ENCODE assay signal across 21 cellular contexts in genomic region chr15:38266247-38266996, GRCh38. TPM values are rescaled to one million over a fixed set of nuclear protein-coding genes. Genes with fewer than 3 reads are reported as not detected.
DNase-seq lines count a peak whose midpoint lies in the region; ATAC-seq and TF ChIP-seq lines count a peak whose summit lies in the region.
"Had no signal": no experiment of that assay in that cellular context is flagged by ENCODE, and none has a peak within 500 bp of the region (broad histone marks: within the 10 kb centered on the region; RNA-seq: fewer than 3 reads in every experiment).

No MANE protein-coding gene starts in this region.

- no peaks in the 10 kb centered on the region for H3K27me3 ChIP-seq in right atrium auricular region

- peaks cover 5% of the 10 kb centered on the region for H3K36me3 ChIP-seq in right atrium auricular region

- peak overlapping the region in 1 of 2 donors; percentile 4 for H3K27ac ChIP-seq in right atrium auricular region

- peaks cover 0 to 5% of the 10 kb centered on the region in 2 donors for H3K4me1 ChIP-seq in right atrium auricular region

- H3K4me3 ChIP-seq in right atrium auricular region, result no peak overlapping the region

- no peaks in the 10 kb centered on the region for H3K9me3 ChIP-seq in right atrium auricular region

- intact Hi-C loops in Right ventricle myocardium inferior (cut with DNase I), result no loop called here

- DNase-seq in Right ventricle myocardium inferior (ENCODE audit: missing footprints), result peak; percentile 68
- DNase-seq in right atrium auricular region (ENCODE audit: low spot score), result no peak
- no peak for DNase-seq in chondrocyte (ENCODE audit: low spot score)
- DNase-seq in kidney tubule cell (ENCODE audit: low spot score), result peak; percentile 9
- DNase-seq in AG08396 (ENCODE audit: low spot score), result no peak
- DNase-seq in T-helper 2 cell, result no peak
- DNase-seq: 8988T; activated CD4-positive, alpha-beta memory T cell treated with anti-CD3 and anti-CD28 coated beads for 36 hours; amniotic stem cell; effector memory CD8-positive, alpha-beta T cell; NCI-H2081 treated with DMSO at 0.1 percent for 48 hours; NCI-H748 treated with DMSO at 0.1 percent for 48 hours; SHP77; stimulated activated CD4-positive, alpha-beta T cell treated with anti-CD3 and anti-CD28 coated beads, Interleukin-2, amount 100 ng/mL, for 24 hours; stimulated activated CD8-positive, alpha-beta memory T cell treated with anti-CD3 and anti-CD28 coated beads, Interleukin-4, amount 100 ng/mL, for 48 hours; T1000; trophoblast cell had no signal

- ATAC-seq in Right ventricle myocardium inferior (peak; percentile 44), GM18520 (IDR thresholded peaks at IDR 0.05; ENCODE audit: unreplicated experiment) (no peak), GM18498 (IDR thresholded peaks at IDR 0.05; ENCODE audit: unreplicated experiment) (no peak)
- ATAC-seq: effector memory CD8-positive, alpha-beta T cell had no signal

- peak overlapping the region; percentile 33 for H3K4me3 Mint-ChIP-seq in chondrocyte (ENCODE audit: unreplicated experiment)
- H3K4me3 Mint-ChIP-seq: activated CD4-positive, alpha-beta memory T cell treated with anti-CD3 and anti-CD28 coated beads for 36 hours; activated T-helper 1 cell treated with anti-CD3 and anti-CD28 coated beads, Interleukin-12 subunit alpha, Interleukin-12 subunit beta, Interleukin-2, Interleukin-4 antibody, amounts not matched to agents 30 ng/mL and 10 ng/mL and 1 ng/mL, durations not matched to agents 14 hours and 24 hours and 36 hours; effector memory CD8-positive, alpha-beta T cell had no signal

- H3K4me1 Mint-ChIP-seq in chondrocyte (ENCODE audit: low read depth), result peaks cover 37% of the 10 kb centered on the region

- no peaks in the 10 kb centered on the region for H3K27me3 Mint-ChIP-seq in chondrocyte (ENCODE audit: low read depth)
- H3K27me3 Mint-ChIP-seq: activated CD4-positive, alpha-beta memory T cell treated with anti-CD3 and anti-CD28 coated beads for 36 hours; effector memory CD8-positive, alpha-beta T cell; progenitor cell of endocrine pancreas had no signal

- H3K27ac Mint-ChIP-seq in chondrocyte (ENCODE audit: unreplicated experiment), result peak overlapping the region; percentile 60
- H3K27ac Mint-ChIP-seq: activated CD4-positive, alpha-beta memory T cell treated with anti-CD3 and anti-CD28 coated beads for 36 hours; activated T-helper 1 cell treated with anti-CD3 and anti-CD28 coated beads, Interleukin-12 subunit alpha, Interleukin-12 subunit beta, Interleukin-2, Interleukin-4 antibody, amounts not matched to agents 30 ng/mL and 10 ng/mL and 1 ng/mL, durations not matched to agents 14 hours and 24 hours and 36 hours; effector memory CD8-positive, alpha-beta T cell; progenitor cell of endocrine pancreas had no signal

- TF ChIP-seq CTCF in right atrium auricular region (IDR thresholded peaks at IDR 0.05) (no peak), chondrocyte (IDR thresholded peaks at IDR 0.05) (no peak)

- no peaks in the 10 kb centered on the region for H3K36me3 Mint-ChIP-seq in chondrocyte (ENCODE audit: low read depth)
- H3K36me3 Mint-ChIP-seq: activated CD4-positive, alpha-beta memory T cell treated with anti-CD3 and anti-CD28 coated beads for 36 hours had no signal

- H3K9me3 Mint-ChIP-seq in chondrocyte (ENCODE audit: low read depth), result no peaks in the 10 kb centered on the region
- H3K9me3 Mint-ChIP-seq: activated CD4-positive, alpha-beta memory T cell treated with anti-CD3 and anti-CD28 coated beads for 36 hours; activated T-helper 1 cell treated with anti-CD3 and anti-CD28 coated beads, Interleukin-12 subunit alpha, Interleukin-12 subunit beta, Interleukin-2, Interleukin-4 antibody, amounts not matched to agents 30 ng/mL and 10 ng/mL and 1 ng/mL, durations not matched to agents 14 hours and 24 hours and 36 hours; effector memory CD8-positive, alpha-beta T cell had no signal

RNA-seq across cellular contexts. Expression of gene SPRED1, which starts 13.8 kb away (rescaled TPM):
- total RNA-seq in Right ventricle myocardium inferior, result 9.9 TPM
- total RNA-seq in right atrium auricular region, result 10 to 100 TPM in 1 of 2 donors, 1 to 10 TPM in 1; 9.4 to 10.9 TPM
- total RNA-seq in chondrocyte, result 26.7 to 29.8 TPM (median 26.8 TPM) in 3 replicates

Comparison
In these comparisons a context has a peak if more than half of its experiments do, and no peak if none do; other contexts are left out.
1. DNase-seq: peak in Right ventricle myocardium inferior (single experiment) and kidney tubule cell (single experiment); none in right atrium auricular region (single experiment), chondrocyte (single experiment), AG08396 (single experiment) and T-helper 2 cell (0 of 5).